In genomic region chr2:190648289-190649034, GRCh38 we compare ENCODE assay signal across 1 cellular context.
TF ChIP-seq lines count a peak whose summit lies in the region.

No MANE protein-coding gene starts in this region.

TF ChIP-seq in HepG2, 621 proteins besides CTCF, POLR2A, EP300 and RAD21 (continued from another document):
- no peak for TF ChIP-seq ZNF142 (CRISPR knock-in tag; IDR thresholded peaks at IDR 0.05)
- peak in 1 of 2 experiments; percentile 55; a peak in 2 of 4 replicates for TF ChIP-seq HMGXB4 (CRISPR knock-in tag; IDR thresholded peaks at IDR 0.05; ENCODE audit: borderline replicate concordance in 1 of 2, low read depth in 1 of 2)
- no peak for TF ChIP-seq IRF9 (CRISPR knock-in tag; IDR thresholded peaks at IDR 0.05; ENCODE audit: borderline replicate concordance)
- TF ChIP-seq SALL2 (CRISPR knock-in tag; IDR thresholded peaks at IDR 0.05) = peak; percentile 43; the same call in 1 of the 2 replicates
- TF ChIP-seq ATF3 (CRISPR knock-in tag; IDR thresholded peaks at IDR 0.05) = 0 out of 2 replicates have a peak, but pooled peaks have one; percentile 8
- TF ChIP-seq ZNF124 (CRISPR knock-in tag; IDR thresholded peaks at IDR 0.05) = 0 out of 2 replicates have a peak, but pooled peaks have one; percentile 53
- 0 out of 2 replicates have a peak, but pooled peaks have one; percentile 2 for TF ChIP-seq RXRB (CRISPR knock-in tag; IDR thresholded peaks at IDR 0.05; ENCODE audit: borderline replicate concordance)
- TF ChIP-seq ZNF274 (CRISPR knock-in tag; IDR thresholded peaks at IDR 0.05) = peak; percentile 69; the same call in 1 of the 2 replicates
- no peak for TF ChIP-seq LCORL (IDR thresholded peaks at IDR 0.05)
- TF ChIP-seq LCORL (CRISPR knock-in tag; IDR thresholded peaks at IDR 0.05) = peak; percentile 89
- TF ChIP-seq ZNF280B (CRISPR knock-in tag; IDR thresholded peaks at IDR 0.05; ENCODE audit: borderline replicate concordance) = no peak
- peak; percentile 78 for TF ChIP-seq ZNF563 (CRISPR knock-in tag; IDR thresholded peaks at IDR 0.05)
- TF ChIP-seq ZNF362 (CRISPR knock-in tag; IDR thresholded peaks at IDR 0.05; ENCODE audit: borderline replicate concordance) = peak; percentile 92
- TF ChIP-seq SPEN (CRISPR knock-in tag; IDR thresholded peaks at IDR 0.05; ENCODE audit: low read depth) = 0 out of 2 replicates have a peak, but pooled peaks have one; percentile 40
- TF ChIP-seq PAF1 (CRISPR knock-in tag; IDR thresholded peaks at IDR 0.05) = no peak
- peak; percentile 80 for TF ChIP-seq ZNF687 (CRISPR knock-in tag; IDR thresholded peaks at IDR 0.05)
- TF ChIP-seq ZNF784 (CRISPR knock-in tag; IDR thresholded peaks at IDR 0.05; ENCODE audit: borderline replicate concordance) = 0 out of 2 replicates have a peak, but pooled peaks have one; percentile 65
- TF ChIP-seq ZNF644 (CRISPR knock-in tag; IDR thresholded peaks at IDR 0.05; ENCODE audit: low read depth) = 0 out of 2 replicates have a peak, but pooled peaks have one; percentile 27
- TF ChIP-seq ZNF574 (CRISPR knock-in tag; IDR thresholded peaks at IDR 0.05) = peak; percentile 23; the same call in 1 of the 2 replicates
- TF ChIP-seq ZNF777 (CRISPR knock-in tag; IDR thresholded peaks at IDR 0.05) = peak; percentile 72
- 0 out of 2 replicates have a peak, but pooled peaks have one; percentile 26 for TF ChIP-seq SP5 (CRISPR knock-in tag; IDR thresholded peaks at IDR 0.05; ENCODE audit: borderline replicate concordance, low read depth)
